ENCODE assay signal across 10 cellular contexts in genomic region chr2:165470351-165470750, GRCh38. TPM values are rescaled to one million over a fixed set of nuclear protein-coding genes. Genes with fewer than 3 reads are reported as not detected.
DNase-seq lines count a peak whose midpoint lies in the region; ATAC-seq, FAIRE-seq and TF ChIP-seq lines count a peak whose summit lies in the region.
"Had no signal": no experiment of that assay in that cellular context is flagged by ENCODE, and none has a peak within 500 bp of the region (broad histone marks: within the 10 kb centered on the region; RNA-seq: fewer than 3 reads in every experiment).

No MANE protein-coding gene starts in this region.

- H3K27me3 ChIP-seq in HUES6 (ENCODE audit: control insufficient read depth, insufficient read depth, low read length) (no peaks in the 10 kb centered on the region), lower lobe of right lung (ENCODE audit: low read depth) (no peaks in the 10 kb centered on the region), thyroid gland (no peaks in the 10 kb centered on the region)

- H3K9me2 ChIP-seq in OCI-LY7 (ENCODE audit: insufficient read depth, low read length) = no peaks in the 10 kb centered on the region

- no peaks in the 10 kb centered on the region for H4K20me1 ChIP-seq in OCI-LY7 (ENCODE audit: insufficient read depth, low read length)

- H3K79me2 ChIP-seq in OCI-LY7 (ENCODE audit: insufficient read depth, low read depth, low read length) = no peaks in the 10 kb centered on the region

- CTCF ChIA-PET in OCI-LY7 (lab: Charles Lee; ENCODE audit: unreplicated experiment) = no interaction called here

- peak overlapping the region; percentile 75 for H3K4me3 ChIP-seq in HUES6 (ENCODE audit: low read depth, low read length)
- H3K4me3 ChIP-seq in lower lobe of right lung = peak overlapping the region; percentile 47
- peak overlapping the region in 2 of 3 donors; percentile 22 to 75 for H3K4me3 ChIP-seq in thyroid gland (replicated peaks in 1 of 3)
- no peak overlapping the region for H3K4me3 ChIP-seq in OCI-LY7 (ENCODE audit: low read depth, low read length, poor library complexity, severe bottlenecking)

- no peak overlapping the region for H2AFZ ChIP-seq in OCI-LY7 (ENCODE audit: low read length)

- H3K4me1 ChIP-seq in HUES6 (ENCODE audit: control insufficient read depth, insufficient read depth, low read length) (peaks cover 14% of the 10 kb centered on the region), lower lobe of right lung (no peaks in the 10 kb centered on the region), thyroid gland (peaks cover 0 to 6% of the 10 kb centered on the region in 2 donors), OCI-LY7 (ENCODE audit: insufficient read depth, low read length, poor library complexity, severe bottlenecking) (no peaks in the 10 kb centered on the region)

- peak; percentile 21 for FAIRE-seq in colon (lab: Jason Lieb, UNC)

- no peak for TF ChIP-seq POLR2A in thyroid gland (IDR thresholded peaks at IDR 0.05)

- no peak for DNase-seq in lower lobe of right lung
- DNase-seq in thyroid gland = no peak
- DNase-seq in OCI-LY7 (ENCODE audit: low spot score) = no peak
- no peak for DNase-seq in DMS79 treated with DMSO at 0.1 percent for 48 hours (lab: John Stamatoyannopoulos, UW)
- DNase-seq in COLO829 (ENCODE audit: low spot score) = no peak
- DNase-seq: activated T-cell treated with anti-CD3 and anti-CD28 coated beads, Interleukin-2, amount 50 U/mL, for 48 hours; stimulated activated naive CD4-positive, alpha-beta T cell had no signal

- H3K27ac ChIP-seq in HUES6 (ENCODE audit: low read depth, low read length) = peak overlapping the region; percentile 5; the same call in 1 of the 2 replicates
- no peak overlapping the region for H3K27ac ChIP-seq in lower lobe of right lung
- H3K27ac ChIP-seq in thyroid gland = no peak overlapping the region
- H3K27ac ChIP-seq in OCI-LY7 (ENCODE audit: low read depth, low read length, poor library complexity, severe bottlenecking) = no peak overlapping the region

- H3K4me2 ChIP-seq in OCI-LY7 (ENCODE audit: low read length) = no peak overlapping the region

- H3K9me3 ChIP-seq in HUES6 (ENCODE audit: control insufficient read depth, insufficient read depth, low read depth, low read length) = no peaks in the 10 kb centered on the region
- no peaks in the 10 kb centered on the region for H3K9me3 ChIP-seq in lower lobe of right lung
- no peaks in the 10 kb centered on the region for H3K9me3 ChIP-seq in thyroid gland
- no peaks in the 10 kb centered on the region for H3K9me3 ChIP-seq in OCI-LY7 (ENCODE audit: low read length)

- no peak for ATAC-seq in lower lobe of right lung
- ATAC-seq: HCT116 had no signal

- intact Hi-C loops in lower lobe of right lung (cut with DNase I) (no loop called here), thyroid gland (cut with DNase I) (no loop called here), OCI-LY7 (cut with micrococcal nuclease; ENCODE audit: unreplicated experiment) (no loop called here)

- TF ChIP-seq CTCF in lower lobe of right lung (IDR thresholded peaks at IDR 0.05) (no peak), thyroid gland (IDR thresholded peaks at IDR 0.05) (no peak), OCI-LY7 (conservative IDR thresholded peaks at IDR 0.05; ENCODE audit: low read length) (no peak)

- POLR2A ChIA-PET in OCI-LY7 (lab: Charles Lee) = interaction anchor here (1.0 to 1.4 kb wide), 2 partner anchors 9 to 102 kb away, joined by 3 read pairs; no protein-coding TSS in a partner anchor

- BruUV-seq in OCI-LY7 (replicated peaks; lab: Mats Ljungman, UMichigan) = no TSS peak

- H3K36me3 ChIP-seq in HUES6 (ENCODE audit: control insufficient read depth, insufficient read depth, low read length) (no peaks in the 10 kb centered on the region), lower lobe of right lung (no peaks in the 10 kb centered on the region), thyroid gland (no peaks in the 10 kb centered on the region), OCI-LY7 (ENCODE audit: insufficient read depth, low read length) (no peaks in the 10 kb centered on the region)

- H3K9ac ChIP-seq in HUES6 (ENCODE audit: low read length) = no peak overlapping the region

RNA-seq across cellular contexts. Expression of gene CSRNP3, which starts 0.9 kb away (rescaled TPM):
- total RNA-seq in lower lobe of right lung (2.3 TPM), thyroid gland (10 to 100 TPM in 2 of 4 donors, 1 to 10 TPM in 2; 6.0 to 16.5 (median 9.9) TPM), OCI-LY7 (2022) (1.3 and 1.4 TPM in 2 replicates)
- total RNA-seq in OCI-LY7 (2014; rRNA removed; shearing (Covaris generic)) = 0.44 and 0.75 TPM in 2 replicates
